8 cellular contexts compared by ENCODE assay signal in genomic region chr17:41665566-41666335, GRCh38. TPM values are rescaled to one million over a fixed set of nuclear protein-coding genes. Genes with fewer than 3 reads are reported as not detected.
DNase-seq lines count a peak whose midpoint lies in the region; ATAC-seq and TF ChIP-seq lines count a peak whose summit lies in the region.

No MANE protein-coding gene starts in this region.

- no peaks in the 10 kb centered on the region for H3K36me3 ChIP-seq in BLaER1 treated with 17β-estradiol and CSF1 and Interleukin-3, amounts not matched to agents 10 nM and 100 nM
- H3K36me3 ChIP-seq in duodenal mucosa (ENCODE audit: control insufficient read depth in 1 of 2, insufficient read depth in 2 of 2, low read length in 2 of 2) (no peaks in the 10 kb centered on the region), lower lobe of right lung (no peaks in the 10 kb centered on the region)

- H3K4me1 ChIP-seq in BLaER1 treated with 17β-estradiol and CSF1 and Interleukin-3, amounts not matched to agents 10 nM and 100 nM: peaks cover 35 to 56% (median 50%) of the 10 kb centered on the region in 10 experiments
- H3K4me1 ChIP-seq in duodenal mucosa (ENCODE audit: control insufficient read depth in 1 of 2, insufficient read depth in 2 of 2, low read length in 2 of 2) (peaks cover 21 to 24% of the 10 kb centered on the region in 2 donors), lower lobe of right lung (peaks cover 24% of the 10 kb centered on the region)

- H3K27me3 ChIP-seq in BLaER1 treated with 17β-estradiol and CSF1 and Interleukin-3, amounts not matched to agents 10 nM and 100 nM: no peaks in the 10 kb centered on the region
- H3K27me3 ChIP-seq in duodenal mucosa (ENCODE audit: control insufficient read depth in 1 of 2, insufficient read depth in 2 of 2, low read length in 2 of 2) (no peaks in the 10 kb centered on the region), lower lobe of right lung (ENCODE audit: low read depth) (no peaks in the 10 kb centered on the region)

- no peaks in the 10 kb centered on the region for H3K9me3 ChIP-seq in BLaER1 treated with 17β-estradiol and CSF1 and Interleukin-3, amounts not matched to agents 10 nM and 100 nM (replicated peaks in 1 of 11)
- no peaks in the 10 kb centered on the region for H3K9me3 ChIP-seq in duodenal mucosa (ENCODE audit: control insufficient read depth in 1 of 2, low read length in 2 of 2)
- no peaks in the 10 kb centered on the region for H3K9me3 ChIP-seq in lower lobe of right lung

- H4K20me1 ChIP-seq in BLaER1 treated with 17β-estradiol and CSF1 and Interleukin-3, amounts not matched to agents 10 nM and 100 nM: no peaks in the 10 kb centered on the region

- TF ChIP-seq CTCF in lower lobe of right lung (IDR thresholded peaks at IDR 0.05): peak; percentile 97

- H3K9ac ChIP-seq in BLaER1 treated with 17β-estradiol and CSF1 and Interleukin-3, amounts not matched to agents 10 nM and 100 nM: peak overlapping the region; percentile 64 to 80 (median 75)
- peak overlapping the region; percentile 93 to 94 for H3K9ac ChIP-seq in duodenal mucosa (ENCODE audit: low read depth in 1 of 2, low read length in 2 of 2)

- peak overlapping the region; percentile 58 to 88 (median 78); a peak in 21 of 22 replicates for H3K27ac ChIP-seq in BLaER1 treated with 17β-estradiol and CSF1 and Interleukin-3, amounts not matched to agents 10 nM and 100 nM
- H3K27ac ChIP-seq in duodenal mucosa (ENCODE audit: low read depth, low read length) (peak overlapping the region; percentile 74), lower lobe of right lung (peak overlapping the region; percentile 81)

- peak; percentile 63 for ATAC-seq in GM19395 (IDR thresholded peaks at IDR 0.05; ENCODE audit: unreplicated experiment)
- peak; percentile 57 for ATAC-seq in HG03521 (IDR thresholded peaks at IDR 0.05; ENCODE audit: unreplicated experiment)
- ATAC-seq in lower lobe of right lung: peak; percentile 95 to 96

- peak overlapping the region; percentile 39 to 62 (median 56) for H3K4me3 ChIP-seq in BLaER1 treated with 17β-estradiol and CSF1 and Interleukin-3, amounts not matched to agents 10 nM and 100 nM
- H3K4me3 ChIP-seq in duodenal mucosa (ENCODE audit: low read depth in 1 of 2, low read length in 2 of 2): peak overlapping the region; percentile 79 to 93
- H3K4me3 ChIP-seq in lower lobe of right lung: peak overlapping the region; percentile 52

- H3K4me2 ChIP-seq in BLaER1 treated with 17β-estradiol and CSF1 and Interleukin-3, amounts not matched to agents 10 nM and 100 nM: peak overlapping the region; percentile 75 to 100 (median 94)

- DNase-seq in NCI-H69 (lab: John Stamatoyannopoulos, UW): peak; percentile 95
- peak; percentile 89 to 91 for DNase-seq in activated CD4-positive, alpha-beta T cell treated with anti-CD3 and anti-CD28 coated beads, Interleukin-2, amount 50 U/mL, for 48 hours
- DNase-seq in lower lobe of right lung: peak; percentile 95
- peak; percentile 67 to 92 (median 80) for DNase-seq in stimulated activated CD4-positive, alpha-beta T cell treated with anti-CD3 and anti-CD28 coated beads, TNF-alpha, amount 100 ng/mL, for 1 hour (ENCODE audit: low read depth in 3 of 3, low spot score in 1 of 3)

- intact Hi-C loops in lower lobe of right lung (cut with DNase I): no loop called here

RNA-seq across cellular contexts. Expression of gene EIF1, which starts 22.9 kb away (rescaled TPM):
- total RNA-seq in lower lobe of right lung: 943 TPM

RNA-seq across cellular contexts. Expression of gene KRT17, which starts 41.4 kb away (rescaled TPM):
- total RNA-seq in lower lobe of right lung: 2.6 TPM

RNA-seq across cellular contexts. Expression of gene GAST, which starts 46.4 kb away (rescaled TPM):
- not detected for total RNA-seq in lower lobe of right lung

RNA-seq across cellular contexts. Expression of gene KRT16, which starts 53.2 kb away (rescaled TPM):
- total RNA-seq in lower lobe of right lung: not detected

Comparison
In these comparisons a context has a peak if more than half of its experiments do, and no peak if none do; other contexts are left out.
1. Peak in every context shown above with its lines: DNase-seq, ATAC-seq, H3K4me3 ChIP-seq and H3K27ac ChIP-seq.